ENCODE assay signal across 12 cellular contexts in the genomic region with DNA sequence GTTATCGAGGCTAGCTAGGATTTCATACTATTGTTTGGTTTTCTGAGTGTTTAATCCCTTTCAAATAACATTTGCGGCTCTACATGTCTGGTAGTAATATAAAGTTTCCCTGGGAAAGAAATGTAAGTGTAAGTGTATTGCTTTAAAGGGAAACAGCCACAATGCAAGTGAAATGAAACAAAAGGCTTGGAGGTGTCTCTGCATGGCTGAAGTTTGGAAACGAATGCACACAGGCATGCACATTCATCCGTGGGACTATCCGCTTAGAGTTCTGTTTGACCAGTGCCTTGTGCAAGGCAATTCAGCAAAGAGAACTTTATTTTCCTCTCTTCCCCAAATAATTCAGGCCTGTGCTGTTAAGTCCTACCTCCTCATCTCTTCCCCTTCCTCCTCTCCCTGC. TPM values are rescaled to one million over a fixed set of nuclear protein-coding genes. Genes with fewer than 3 reads are reported as not detected.
DNase-seq lines count a peak whose midpoint lies in the region; ATAC-seq and TF ChIP-seq lines count a peak whose summit lies in the region.
"Had no signal": no experiment of that assay in that cellular context is flagged by ENCODE, and none has a peak within 500 bp of the region (broad histone marks: within the 10 kb centered on the region; RNA-seq: fewer than 3 reads in every experiment).

No MANE protein-coding gene starts in this region.

- intact Hi-C loops in breast epithelium (cut with DNase I; ENCODE audit: low total_unique reads) = no loop called here
- intact Hi-C loops in left ventricle myocardium superior (cut with micrococcal nuclease) = no loop called here
- intact Hi-C loops in sigmoid colon (cut with DNase I) = no loop called here

- no peak for TF ChIP-seq CTCF in breast epithelium (IDR thresholded peaks at IDR 0.05)
- TF ChIP-seq CTCF in sigmoid colon (IDR thresholded peaks at IDR 0.05) = no peak

- H3K36me3 ChIP-seq in BLaER1 treated with 17β-estradiol and CSF1 and Interleukin-3, amounts not matched to agents 10 nM and 100 nM = no peaks in the 10 kb centered on the region
- H3K36me3 ChIP-seq in breast epithelium (no peaks in the 10 kb centered on the region), sigmoid colon (no peaks in the 10 kb centered on the region)

- no peaks in the 10 kb centered on the region for H3K4me1 Mint-ChIP-seq in stimulated activated naive CD8-positive, alpha-beta T cell treated with anti-CD3 and anti-CD28 coated beads, Interleukin-15, amount 100 ng/mL, for 72 hours
- H3K4me1 Mint-ChIP-seq: central memory CD8-positive, alpha-beta T cell had no signal

- H3K27ac ChIP-seq in BLaER1 treated with 17β-estradiol and CSF1 and Interleukin-3, amounts not matched to agents 10 nM and 100 nM = peak overlapping the region in 9 of 11 experiments; percentile 33 to 79 (median 69); a peak in 16 of 22 replicates
- H3K27ac ChIP-seq in breast epithelium (peak overlapping the region; percentile 69 to 81), sigmoid colon (peak overlapping the region; percentile 6 to 73 (median 50))

- no peaks in the 10 kb centered on the region for H3K9me3 Mint-ChIP-seq in stimulated activated naive CD8-positive, alpha-beta T cell treated with anti-CD3 and anti-CD28 coated beads, Interleukin-15, amount 100 ng/mL, for 72 hours
- H3K9me3 Mint-ChIP-seq: central memory CD8-positive, alpha-beta T cell had no signal

- no peaks in the 10 kb centered on the region for H3K27me3 ChIP-seq in BLaER1 treated with 17β-estradiol and CSF1 and Interleukin-3, amounts not matched to agents 10 nM and 100 nM
- H3K27me3 ChIP-seq in breast epithelium (no peaks in the 10 kb centered on the region), sigmoid colon (no peaks in the 10 kb centered on the region)

- H4K20me1 ChIP-seq in BLaER1 treated with 17β-estradiol and CSF1 and Interleukin-3, amounts not matched to agents 10 nM and 100 nM = no peaks in the 10 kb centered on the region

- peak overlapping the region in 7 of 11 experiments; percentile 33 to 65 (median 53); a peak in 11 of 22 replicates for H3K9ac ChIP-seq in BLaER1 treated with 17β-estradiol and CSF1 and Interleukin-3, amounts not matched to agents 10 nM and 100 nM

- peak; percentile 8 for ATAC-seq in left ventricle myocardium superior
- no peak for ATAC-seq in HG02798 (IDR thresholded peaks at IDR 0.05; ENCODE audit: poor library complexity, unreplicated experiment)
- no peak for ATAC-seq in stimulated activated naive CD8-positive, alpha-beta T cell treated with anti-CD3 and anti-CD28 coated beads, Interleukin-15, amount 100 ng/mL, for 72 hours

- WGBS in sigmoid colon, 2 donors = 69% methylated on average over 5 of the region's 5 CpGs

- TF ChIP-seq POLR2A in breast epithelium (IDR thresholded peaks at IDR 0.05) (no peak), sigmoid colon (IDR thresholded peaks at IDR 0.05) (no peak)

- H3K4me2 ChIP-seq in BLaER1 treated with 17β-estradiol and CSF1 and Interleukin-3, amounts not matched to agents 10 nM and 100 nM = peak overlapping the region in 8 of 11 experiments; percentile 49 to 86 (median 74); a peak in 14 of 22 replicates

- no peak overlapping the region for H3K27ac Mint-ChIP-seq in stimulated activated naive CD8-positive, alpha-beta T cell treated with anti-CD3 and anti-CD28 coated beads, Interleukin-15, amount 100 ng/mL, for 72 hours

- peak overlapping the region in 3 of 10 experiments; percentile 27 to 43 (median 28); a peak in 5 of 20 replicates for H3K4me3 ChIP-seq in BLaER1 treated with 17β-estradiol and CSF1 and Interleukin-3, amounts not matched to agents 10 nM and 100 nM
- H3K4me3 ChIP-seq in breast epithelium (peak overlapping the region; percentile 21 to 42 (median 30)), sigmoid colon (peak overlapping the region in 2 of 4 donors; percentile 0 to 7)

- H3K9me3 ChIP-seq in BLaER1 treated with 17β-estradiol and CSF1 and Interleukin-3, amounts not matched to agents 10 nM and 100 nM (replicated peaks in 1 of 11) = peaks cover 0 to 7% (median 0%) of the 10 kb centered on the region in 11 experiments; a peak in 1 of 22 replicates
- no peaks in the 10 kb centered on the region for H3K9me3 ChIP-seq in breast epithelium
- no peaks in the 10 kb centered on the region for H3K9me3 ChIP-seq in sigmoid colon

- H3K27me3 Mint-ChIP-seq in stimulated activated naive CD8-positive, alpha-beta T cell treated with anti-CD3 and anti-CD28 coated beads, Interleukin-15, amount 100 ng/mL, for 72 hours = peaks cover 33% of the 10 kb centered on the region

- DNase-seq in breast epithelium (ENCODE audit: low spot score in 2 of 2) = no peak
- DNase-seq in left ventricle myocardium superior = no peak
- no peak for DNase-seq in sigmoid colon
- DNase-seq in NCI-H345 treated with DMSO at 0.1 percent for 48 hours (lab: John Stamatoyannopoulos, UW; ENCODE audit: unreplicated experiment) = no peak
- DNase-seq in stimulated activated naive CD8-positive, alpha-beta T cell treated with anti-CD3 and anti-CD28 coated beads, Interleukin-15, amount 100 ng/mL, for 72 hours = no peak
- no peak for DNase-seq in activated T-cell treated with anti-CD3 and anti-CD28 coated beads, Interleukin-2, amount 50 U/mL, for 1 hour
- DNase-seq: activated CD4-positive, alpha-beta T cell treated with anti-CD3 and anti-CD28 coated beads, Interleukin-2, amount 50 U/mL, for 1 hour; NCI-H2029 treated with DMSO at 0.1 percent for 48 hours; SW 1271 had no signal

- no peak overlapping the region for H3K4me3 Mint-ChIP-seq in stimulated activated naive CD8-positive, alpha-beta T cell treated with anti-CD3 and anti-CD28 coated beads, Interleukin-15, amount 100 ng/mL, for 72 hours
- H3K4me3 Mint-ChIP-seq: central memory CD8-positive, alpha-beta T cell had no signal

- TF ChIP-seq EP300 in sigmoid colon (IDR thresholded peaks at IDR 0.05) = no peak

- H3K4me1 ChIP-seq in BLaER1 treated with 17β-estradiol and CSF1 and Interleukin-3, amounts not matched to agents 10 nM and 100 nM = peaks cover 0 to 89% (median 33%) of the 10 kb centered on the region in 10 experiments; a peak in 15 of 20 replicates
- H3K4me1 ChIP-seq in breast epithelium (no peaks in the 10 kb centered on the region), sigmoid colon (peaks cover 0 to 3% (median 0%) of the 10 kb centered on the region in 4 donors)

RNA-seq across cellular contexts. Expression of a gene that starts 56.1 kb away (rescaled TPM):
- 100 to 1,000 TPM in 1 of 3 donors, 10 to 100 TPM in 2; 49.9 to 115 (median 83.6) TPM for total RNA-seq in breast epithelium
- 26.2 TPM for total RNA-seq in left ventricle myocardium superior
- 10 to 100 TPM; 23.2 to 44.6 (median 29.3) TPM for total RNA-seq in sigmoid colon
- 1 to 10 TPM; 4.6 to 9.8 (median 5.4) TPM for polyA plus RNA-seq in sigmoid colon
